Comparison of ENCODE assay signal across 1 cellular context in the genomic region with DNA sequence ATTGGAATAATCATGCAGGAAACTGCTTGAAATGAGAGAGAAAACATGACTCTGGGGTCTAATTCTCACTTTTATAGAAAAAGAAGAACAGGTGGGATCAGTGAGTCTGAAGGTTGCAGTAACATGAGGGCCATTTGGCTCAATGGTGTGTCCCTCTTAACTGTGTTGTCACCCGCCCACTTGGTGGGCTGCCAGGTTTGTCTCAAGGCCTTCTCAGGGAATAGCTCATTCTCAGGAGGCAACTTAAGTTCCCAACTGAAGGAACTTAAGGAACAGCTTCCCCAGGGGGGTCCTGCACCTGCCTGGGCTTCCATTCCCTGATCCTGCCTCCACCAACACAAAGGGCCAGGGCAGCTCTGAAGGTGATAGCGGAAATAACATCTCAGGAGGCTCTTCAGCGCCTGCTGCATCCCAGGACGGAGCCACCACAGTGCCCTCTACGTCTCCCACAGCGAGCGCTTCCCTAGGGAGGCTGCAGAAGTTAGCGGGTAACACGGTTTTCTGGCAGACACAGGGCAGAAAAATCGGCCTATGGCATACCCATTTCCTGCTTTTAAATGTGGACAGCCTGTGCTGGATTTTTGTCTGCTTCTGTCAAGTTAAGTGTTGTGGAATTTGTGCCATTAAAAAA.
TF ChIP-seq lines count a peak whose summit lies in the region.

No MANE protein-coding gene starts in this region.

TF ChIP-seq in GM23338, 12 proteins besides CTCF, POLR2A, EP300 and RAD21 (continued from another document):
- TF ChIP-seq, protein P1, sequence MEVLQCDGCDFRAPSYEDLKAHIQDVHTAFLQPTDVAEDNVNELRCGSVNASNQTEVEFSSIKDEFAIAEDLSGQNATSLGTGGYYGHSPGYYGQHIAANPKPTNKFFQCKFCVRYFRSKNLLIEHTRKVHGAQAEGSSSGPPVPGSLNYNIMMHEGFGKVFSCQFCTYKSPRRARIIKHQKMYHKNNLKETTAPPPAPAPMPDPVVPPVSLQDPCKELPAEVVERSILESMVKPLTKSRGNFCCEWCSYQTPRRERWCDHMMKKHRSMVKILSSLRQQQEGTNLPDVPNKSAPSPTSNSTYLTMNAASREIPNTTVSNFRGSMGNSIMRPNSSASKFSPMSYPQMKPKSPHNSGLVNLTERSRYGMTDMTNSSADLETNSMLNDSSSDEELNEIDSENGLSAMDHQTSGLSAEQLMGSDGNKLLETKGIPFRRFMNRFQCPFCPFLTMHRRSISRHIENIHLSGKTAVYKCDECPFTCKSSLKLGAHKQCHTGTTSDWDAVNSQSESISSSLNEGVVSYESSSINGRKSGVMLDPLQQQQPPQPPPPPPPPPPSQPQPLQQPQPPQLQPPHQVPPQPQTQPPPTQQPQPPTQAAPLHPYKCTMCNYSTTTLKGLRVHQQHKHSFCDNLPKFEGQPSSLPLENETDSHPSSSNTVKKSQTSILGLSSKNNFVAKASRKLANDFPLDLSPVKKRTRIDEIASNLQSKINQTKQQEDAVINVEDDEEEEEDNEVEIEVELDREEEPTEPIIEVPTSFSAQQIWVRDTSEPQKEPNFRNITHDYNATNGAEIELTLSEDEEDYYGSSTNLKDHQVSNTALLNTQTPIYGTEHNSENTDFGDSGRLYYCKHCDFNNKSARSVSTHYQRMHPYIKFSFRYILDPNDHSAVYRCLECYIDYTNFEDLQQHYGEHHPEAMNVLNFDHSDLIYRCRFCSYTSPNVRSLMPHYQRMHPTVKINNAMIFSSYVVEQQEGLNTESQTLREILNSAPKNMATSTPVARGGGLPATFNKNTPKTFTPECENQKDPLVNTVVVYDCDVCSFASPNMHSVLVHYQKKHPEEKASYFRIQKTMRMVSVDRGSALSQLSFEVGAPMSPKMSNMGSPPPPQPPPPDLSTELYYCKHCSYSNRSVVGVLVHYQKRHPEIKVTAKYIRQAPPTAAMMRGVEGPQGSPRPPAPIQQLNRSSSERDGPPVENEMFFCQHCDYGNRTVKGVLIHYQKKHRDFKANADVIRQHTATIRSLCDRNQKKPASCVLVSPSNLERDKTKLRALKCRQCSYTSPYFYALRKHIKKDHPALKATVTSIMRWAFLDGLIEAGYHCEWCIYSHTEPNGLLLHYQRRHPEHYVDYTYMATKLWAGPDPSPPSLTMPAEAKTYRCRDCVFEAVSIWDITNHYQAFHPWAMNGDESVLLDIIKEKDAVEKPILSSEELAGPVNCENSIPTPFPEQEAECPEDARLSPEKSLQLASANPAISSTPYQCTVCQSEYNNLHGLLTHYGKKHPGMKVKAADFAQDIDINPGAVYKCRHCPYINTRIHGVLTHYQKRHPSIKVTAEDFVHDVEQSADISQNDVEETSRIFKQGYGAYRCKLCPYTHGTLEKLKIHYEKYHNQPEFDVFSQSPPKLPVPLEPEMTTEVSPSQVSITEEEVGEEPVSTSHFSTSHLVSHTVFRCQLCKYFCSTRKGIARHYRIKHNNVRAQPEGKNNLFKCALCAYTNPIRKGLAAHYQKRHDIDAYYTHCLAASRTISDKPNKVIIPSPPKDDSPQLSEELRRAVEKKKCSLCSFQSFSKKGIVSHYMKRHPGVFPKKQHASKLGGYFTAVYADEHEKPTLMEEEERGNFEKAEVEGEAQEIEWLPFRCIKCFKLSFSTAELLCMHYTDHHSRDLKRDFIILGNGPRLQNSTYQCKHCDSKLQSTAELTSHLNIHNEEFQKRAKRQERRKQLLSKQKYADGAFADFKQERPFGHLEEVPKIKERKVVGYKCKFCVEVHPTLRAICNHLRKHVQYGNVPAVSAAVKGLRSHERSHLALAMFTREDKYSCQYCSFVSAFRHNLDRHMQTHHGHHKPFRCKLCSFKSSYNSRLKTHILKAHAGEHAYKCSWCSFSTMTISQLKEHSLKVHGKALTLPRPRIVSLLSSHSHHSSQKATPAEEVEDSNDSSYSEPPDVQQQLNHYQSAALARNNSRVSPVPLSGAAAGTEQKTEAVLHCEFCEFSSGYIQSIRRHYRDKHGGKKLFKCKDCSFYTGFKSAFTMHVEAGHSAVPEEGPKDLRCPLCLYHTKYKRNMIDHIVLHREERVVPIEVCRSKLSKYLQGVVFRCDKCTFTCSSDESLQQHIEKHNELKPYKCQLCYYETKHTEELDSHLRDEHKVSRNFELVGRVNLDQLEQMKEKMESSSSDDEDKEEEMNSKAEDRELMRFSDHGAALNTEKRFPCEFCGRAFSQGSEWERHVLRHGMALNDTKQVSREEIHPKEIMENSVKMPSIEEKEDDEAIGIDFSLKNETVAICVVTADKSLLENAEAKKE (CRISPR knock-in tag; IDR thresholded peaks at IDR 0.05): no peak
- TF ChIP-seq CREB1 (CRISPR knock-in tag; IDR thresholded peaks at IDR 0.05; ENCODE audit: low read depth): no peak
- no peak for TF ChIP-seq EZH2phosphoT487 (IDR thresholded peaks at IDR 0.05; ENCODE audit: unreplicated experiment)
- TF ChIP-seq, protein P2, sequence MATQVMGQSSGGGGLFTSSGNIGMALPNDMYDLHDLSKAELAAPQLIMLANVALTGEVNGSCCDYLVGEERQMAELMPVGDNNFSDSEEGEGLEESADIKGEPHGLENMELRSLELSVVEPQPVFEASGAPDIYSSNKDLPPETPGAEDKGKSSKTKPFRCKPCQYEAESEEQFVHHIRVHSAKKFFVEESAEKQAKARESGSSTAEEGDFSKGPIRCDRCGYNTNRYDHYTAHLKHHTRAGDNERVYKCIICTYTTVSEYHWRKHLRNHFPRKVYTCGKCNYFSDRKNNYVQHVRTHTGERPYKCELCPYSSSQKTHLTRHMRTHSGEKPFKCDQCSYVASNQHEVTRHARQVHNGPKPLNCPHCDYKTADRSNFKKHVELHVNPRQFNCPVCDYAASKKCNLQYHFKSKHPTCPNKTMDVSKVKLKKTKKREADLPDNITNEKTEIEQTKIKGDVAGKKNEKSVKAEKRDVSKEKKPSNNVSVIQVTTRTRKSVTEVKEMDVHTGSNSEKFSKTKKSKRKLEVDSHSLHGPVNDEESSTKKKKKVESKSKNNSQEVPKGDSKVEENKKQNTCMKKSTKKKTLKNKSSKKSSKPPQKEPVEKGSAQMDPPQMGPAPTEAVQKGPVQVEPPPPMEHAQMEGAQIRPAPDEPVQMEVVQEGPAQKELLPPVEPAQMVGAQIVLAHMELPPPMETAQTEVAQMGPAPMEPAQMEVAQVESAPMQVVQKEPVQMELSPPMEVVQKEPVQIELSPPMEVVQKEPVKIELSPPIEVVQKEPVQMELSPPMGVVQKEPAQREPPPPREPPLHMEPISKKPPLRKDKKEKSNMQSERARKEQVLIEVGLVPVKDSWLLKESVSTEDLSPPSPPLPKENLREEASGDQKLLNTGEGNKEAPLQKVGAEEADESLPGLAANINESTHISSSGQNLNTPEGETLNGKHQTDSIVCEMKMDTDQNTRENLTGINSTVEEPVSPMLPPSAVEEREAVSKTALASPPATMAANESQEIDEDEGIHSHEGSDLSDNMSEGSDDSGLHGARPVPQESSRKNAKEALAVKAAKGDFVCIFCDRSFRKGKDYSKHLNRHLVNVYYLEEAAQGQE (IDR thresholded peaks at IDR 0.05; ENCODE audit: unreplicated experiment): no peak
- TF ChIP-seq JUNB (IDR thresholded peaks at IDR 0.05; ENCODE audit: unreplicated experiment): no peak
- TF ChIP-seq, protein P3, sequence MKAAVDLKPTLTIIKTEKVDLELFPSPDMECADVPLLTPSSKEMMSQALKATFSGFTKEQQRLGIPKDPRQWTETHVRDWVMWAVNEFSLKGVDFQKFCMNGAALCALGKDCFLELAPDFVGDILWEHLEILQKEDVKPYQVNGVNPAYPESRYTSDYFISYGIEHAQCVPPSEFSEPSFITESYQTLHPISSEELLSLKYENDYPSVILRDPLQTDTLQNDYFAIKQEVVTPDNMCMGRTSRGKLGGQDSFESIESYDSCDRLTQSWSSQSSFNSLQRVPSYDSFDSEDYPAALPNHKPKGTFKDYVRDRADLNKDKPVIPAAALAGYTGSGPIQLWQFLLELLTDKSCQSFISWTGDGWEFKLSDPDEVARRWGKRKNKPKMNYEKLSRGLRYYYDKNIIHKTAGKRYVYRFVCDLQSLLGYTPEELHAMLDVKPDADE (IDR thresholded peaks at IDR 0.05): no peak
- TF ChIP-seq EZH2 (IDR thresholded peaks at IDR 0.05; ENCODE audit: low read depth, unreplicated experiment): no peak
- TF ChIP-seq POLR2AphosphoS5 (IDR thresholded peaks at IDR 0.05; ENCODE audit: low read depth): no peak
- no peak for TF ChIP-seq NANOG (IDR thresholded peaks at IDR 0.05; ENCODE audit: borderline replicate concordance)
